In genomic region chr2:113966832-113967231, GRCh38 we compare ENCODE assay signal across 12 cellular contexts.
DNase-seq lines count a peak whose midpoint lies in the region; ATAC-seq, FAIRE-seq and TF ChIP-seq lines count a peak whose summit lies in the region.
"Had no signal": no experiment of that assay in that cellular context is flagged by ENCODE, and none has a peak within 500 bp of the region (broad histone marks: within the 10 kb centered on the region; RNA-seq: fewer than 3 reads in every experiment).

No MANE protein-coding gene starts in this region.

- peaks cover 0 to 3% (median 0%) of the 10 kb centered on the region in 3 donors for H3K36me3 Mint-ChIP-seq in immature natural killer cell

- no TSS peak for BruUV-seq in PC-3 (replicated peaks; lab: Mats Ljungman, UMichigan)

- H3K23ac ChIP-seq in neuronal stem cell (ENCODE audit: low read depth, low read length, poor library complexity) = no peak overlapping the region

- H3K9me3 ChIP-seq in A549 = no peaks in the 10 kb centered on the region
- no peaks in the 10 kb centered on the region for H3K9me3 ChIP-seq in PC-3 (ENCODE audit: low read length)
- H3K9me3 ChIP-seq in neuronal stem cell (replicated peaks in 1 of 2; ENCODE audit: control insufficient read depth in 2 of 2, insufficient read depth in 1 of 2, low read depth in 1 of 2, low read length in 2 of 2) = no peaks in the 10 kb centered on the region

- H4K20me1 ChIP-seq in PC-3 (ENCODE audit: low read length) = no peaks in the 10 kb centered on the region

- no peak overlapping the region for H2AK5ac ChIP-seq in neuronal stem cell (ENCODE audit: low read depth, low read length)

- no peak overlapping the region for H2BK15ac ChIP-seq in neuronal stem cell (ENCODE audit: low read length)

- H2AFZ ChIP-seq in PC-3 (ENCODE audit: low read length) (no peak overlapping the region), neuronal stem cell (ENCODE audit: low read length) (no peak overlapping the region)

- intact Hi-C loops in PC-3 (cut with micrococcal nuclease) (loop anchor here (5.0 to 10.0 kb wide), 2 partner anchors 170 to 212 kb away; partner anchors contain the start of gene SLC35F5), dorsolateral prefrontal cortex (cut with DNase I) (no loop called here)

- H3K27ac ChIP-seq in A549 (no peak overlapping the region), PC-3 (ENCODE audit: low read length) (no peak overlapping the region), dorsolateral prefrontal cortex (no peak overlapping the region), neuronal stem cell (replicated peaks; ENCODE audit: low read length) (no peak overlapping the region)

- TF ChIP-seq RAD21 in A549 (conservative IDR thresholded peaks at IDR 0.05 in 1 of 2, IDR thresholded peaks at IDR 0.05 in 1 of 2) = no peak

- FAIRE-seq in A549 (lab: Jason Lieb, UNC) = no peak
- FAIRE-seq: endometrium, HTR-8/SVneo had no signal

- DNase-seq in A549 (ENCODE audit: low read depth in 1 of 2, low spot score in 1 of 2) (peak in 1 of 2 experiments; percentile 34), PC-3 (peak; percentile 46), immature natural killer cell (no peak), dorsolateral prefrontal cortex (no peak), neuronal stem cell (ENCODE audit: low spot score) (no peak), DMS 273 treated with DMSO at 0.1 percent for 48 hours (lab: John Stamatoyannopoulos, UW) (no peak)
- DNase-seq: activated CD8-positive, alpha-beta memory T cell treated with anti-CD3 and anti-CD28 coated beads for 24 hours; nephron progenitor cell had no signal

- H3K36me3 ChIP-seq in PC-3 (ENCODE audit: low read depth, low read length) (no peaks in the 10 kb centered on the region), neuronal stem cell (replicated peaks in 1 of 2; ENCODE audit: control insufficient read depth in 2 of 2, insufficient read depth in 2 of 2, low read length in 2 of 2) (peaks cover 0 to 42% of the 10 kb centered on the region in 2 donors)

- CTCF ChIA-PET in A549 (lab: Yijun Ruan, JAX) (interaction anchor here (1.0 to 1.9 kb wide), 3 partner anchors 22 to 439 kb away, joined by 3 to 6 read pairs (median 4); no protein-coding TSS in a partner anchor), PC-3 (lab: Charles Lee) (no interaction called here)

- H3K9ac ChIP-seq in PC-3 (ENCODE audit: low read length) (no peak overlapping the region), neuronal stem cell (ENCODE audit: low read depth, low read length, poor library complexity) (no peak overlapping the region)

- H3K9me2 ChIP-seq in PC-3 (replicated peaks; ENCODE audit: low read length) = no peaks in the 10 kb centered on the region

- peaks cover 17 to 52% of the 10 kb centered on the region in 2 donors for H3K4me1 Mint-ChIP-seq in immature natural killer cell

- H3K4me1 ChIP-seq in A549 (peaks cover 23% of the 10 kb centered on the region), PC-3 (ENCODE audit: insufficient read depth, low read length) (peaks cover 19% of the 10 kb centered on the region), neuronal stem cell (ENCODE audit: control insufficient read depth in 2 of 2, insufficient read depth in 1 of 2, low read depth in 1 of 2, low read length in 2 of 2) (peaks cover 0 to 3% of the 10 kb centered on the region in 2 donors)

- no peak overlapping the region for H3K4me3 ChIP-seq in A549
- no peak overlapping the region for H3K4me3 ChIP-seq in PC-3 (ENCODE audit: low read length)
- H3K4me3 ChIP-seq in dorsolateral prefrontal cortex = no peak overlapping the region
- no peak overlapping the region for H3K4me3 ChIP-seq in neuronal stem cell (ENCODE audit: low read length in 2 of 2)

- H2BK5ac ChIP-seq in neuronal stem cell (ENCODE audit: low read length) = no peak overlapping the region

- no peak overlapping the region for H2BK12ac ChIP-seq in neuronal stem cell (ENCODE audit: low read length)

- no peak for TF ChIP-seq CTCF in A549 (IDR thresholded peaks at IDR 0.05)
- TF ChIP-seq CTCF in PC-3 (conservative IDR thresholded peaks at IDR 0.05; ENCODE audit: low read depth, low read length) = no peak
- no peak for TF ChIP-seq CTCF in dorsolateral prefrontal cortex (IDR thresholded peaks at IDR 0.05 in 54 of 56, conservative IDR thresholded peaks at IDR 0.05 in 2 of 56; ENCODE audit: low read depth in 1 of 56, partially characterized antibody in 56 of 56)

- TF ChIP-seq EP300 in A549 (IDR thresholded peaks at IDR 0.05) = no peak

- H3K79me1 ChIP-seq in neuronal stem cell (ENCODE audit: low read depth, low read length) = no peaks in the 10 kb centered on the region

- H3K27me3 ChIP-seq in PC-3 (ENCODE audit: low read length) (no peaks in the 10 kb centered on the region), dorsolateral prefrontal cortex (no peaks in the 10 kb centered on the region), neuronal stem cell (ENCODE audit: control insufficient read depth in 3 of 3, insufficient read depth in 3 of 3, low read depth in 1 of 3, low read length in 3 of 3) (no peaks in the 10 kb centered on the region)

- peak in 1 of 2 experiments; percentile 44; a peak in 3 of 6 replicates for ATAC-seq in A549
- peak; percentile 54 for ATAC-seq in GM19467 (IDR thresholded peaks at IDR 0.05; ENCODE audit: unreplicated experiment)
- peak; percentile 77 for ATAC-seq in PC-3
- ATAC-seq in GM18858 (IDR thresholded peaks at IDR 0.05; ENCODE audit: unreplicated experiment) = no peak

- WGBS in A549 (ENCODE audit: missing lambda C conversion rate) = 65% methylated on average over 5 of the region's 5 CpGs
- WGBS in neuronal stem cell (ENCODE audit: extremely low coverage in 2 of 2, insufficient read length in 2 of 2, insufficient replicate concordance in 1 of 2), 2 donors = no CpG with 5 or more reads among the region's 5 CpGs

- peak overlapping the region; percentile 51 to 81 (median 74) for H3K27ac Mint-ChIP-seq in immature natural killer cell
- H3K27ac Mint-ChIP-seq: nephron progenitor cell had no signal

- H3F3A ChIP-seq in PC-3 (ENCODE audit: low read length, unreplicated experiment) = no peaks in the 10 kb centered on the region

- no peak for TF ChIP-seq POLR2A in A549 (IDR thresholded peaks at IDR 0.05; ENCODE audit: low read length)

- H3K14ac ChIP-seq in neuronal stem cell (ENCODE audit: low read length) = no peak overlapping the region

- H3K79me2 ChIP-seq in PC-3 (ENCODE audit: low read length) = no peaks in the 10 kb centered on the region

- no peaks in the 10 kb centered on the region for H3K9me3 Mint-ChIP-seq in immature natural killer cell
- H3K9me3 Mint-ChIP-seq: nephron progenitor cell had no signal

- H3K27me3 Mint-ChIP-seq in immature natural killer cell (ENCODE audit: low read depth in 3 of 3) = no peaks in the 10 kb centered on the region

- H4K91ac ChIP-seq in neuronal stem cell (ENCODE audit: low read depth, low read length, poor library complexity) = no peak overlapping the region

- no peak overlapping the region for H3K4ac ChIP-seq in neuronal stem cell (ENCODE audit: low read length)

- H2BK120ac ChIP-seq in neuronal stem cell (ENCODE audit: low read depth, low read length) = no peak overlapping the region

- H3K4me2 ChIP-seq in A549 (peak overlapping the region; percentile 20; the same call in 1 of the 3 replicates), PC-3 (ENCODE audit: low read length) (no peak overlapping the region), neuronal stem cell (ENCODE audit: insufficient read depth, low read length, poor library complexity, severe bottlenecking) (no peak overlapping the region)

- no peak overlapping the region for H3K4me3 Mint-ChIP-seq in immature natural killer cell
- H3K4me3 Mint-ChIP-seq: nephron progenitor cell had no signal

- POLR2A ChIA-PET in A549 (lab: Yijun Ruan, JAX) (no interaction called here), PC-3 (lab: Charles Lee; ENCODE audit: unreplicated experiment) (interaction anchor here (0.6 kb wide), 1 partner anchor 97 kb away, joined by 3 read pairs; no protein-coding TSS in a partner anchor)

- no peak overlapping the region for H4K8ac ChIP-seq in neuronal stem cell (ENCODE audit: low read depth, low read length)

- H3K18ac ChIP-seq in neuronal stem cell (ENCODE audit: low read length) = no peak overlapping the region

TF ChIP-seq in A549, 52 proteins besides CTCF, POLR2A, EP300 and RAD21:
- TF ChIP-seq, protein P1, sequence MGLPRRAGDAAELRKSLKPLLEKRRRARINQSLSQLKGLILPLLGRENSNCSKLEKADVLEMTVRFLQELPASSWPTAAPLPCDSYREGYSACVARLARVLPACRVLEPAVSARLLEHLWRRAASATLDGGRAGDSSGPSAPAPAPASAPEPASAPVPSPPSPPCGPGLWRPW (IDR thresholded peaks at IDR 0.05) = no peak
- TF ChIP-seq EHMT2 (IDR thresholded peaks at IDR 0.05; ENCODE audit: low read depth) = no peak
